ENCODE assay signal across 8 cellular contexts in genomic region chr20:33719277-33719988, GRCh38. TPM values are rescaled to one million over a fixed set of nuclear protein-coding genes. Genes with fewer than 3 reads are reported as not detected.
A peak's percentile ranks its signal among the peaks of the same experiment; 100 is the strongest.
DNase-seq lines count a peak whose midpoint lies in the region; ATAC-seq and TF ChIP-seq lines count a peak whose summit lies in the region.

No MANE protein-coding gene starts in this region.

- CTCF ChIA-PET in WTC11 (lab: Charles Lee), result interaction anchor here (0.6 to 4.0 kb wide), 11 partner anchors 11 to 303 kb away, joined by 3 to 19 read pairs (median 4); partner anchors contain the start of genes ACTL10 and ZNF341

- peaks cover 6% of the 10 kb centered on the region; the same call in 1 of the 2 replicates for H3K27me3 Mint-ChIP-seq in WTC11 (ENCODE audit: low read depth)

- H3K4me3 Mint-ChIP-seq in WTC11, result peak overlapping the region; percentile 70

- H3K9me3 ChIP-seq in iPS-15b (ENCODE audit: control insufficient read depth, insufficient read depth, low read length), result no peaks in the 10 kb centered on the region

- ATAC-seq in WTC11, result no peak
- peak; percentile 7 for ATAC-seq in stimulated activated naive CD8-positive, alpha-beta T cell treated with anti-CD3 and anti-CD28 coated beads, Interleukin-15, Interleukin-2, amounts not matched to agents 100 U/mL and 50 U/mL, for 24 hours
- ATAC-seq in esophagus mucosa, result no peak

- peak overlapping the region; percentile 90 for H3K4me3 ChIP-seq in iPS-15b (ENCODE audit: low read depth, low read length)

- H3K9me3 Mint-ChIP-seq in WTC11, result peaks cover 7% of the 10 kb centered on the region

- H3K27me3 ChIP-seq in iPS-15b (ENCODE audit: control insufficient read depth, insufficient read depth, low read length), result no peaks in the 10 kb centered on the region

- no peak for TF ChIP-seq CTCF in WTC11 (IDR thresholded peaks at IDR 0.05)

- DNase-seq in NCI-H146 (lab: John Stamatoyannopoulos, UW) (peak; percentile 34), NCI-H146 treated with DMSO at 0.1 percent for 48 hours (lab: John Stamatoyannopoulos, UW; ENCODE audit: unreplicated experiment) (no peak), WTC11 (ENCODE audit: low spot score) (no peak), amniotic stem cell (lab: John Stamatoyannopoulos, UW) (no peak), epidermal melanocyte (ENCODE audit: insufficient read length, low spot score) (no peak)
- peak; percentile 14 for DNase-seq in stimulated activated naive CD8-positive, alpha-beta T cell treated with anti-CD3 and anti-CD28 coated beads, Interleukin-15, Interleukin-2, amounts not matched to agents 100 U/mL and 50 U/mL, for 24 hours

- no peaks in the 10 kb centered on the region for H3K4me1 ChIP-seq in iPS-15b (ENCODE audit: control insufficient read depth, insufficient read depth, low read length)

- H3K27ac Mint-ChIP-seq in WTC11, result no peak overlapping the region

- no peak overlapping the region for H3K9ac ChIP-seq in iPS-15b (ENCODE audit: low read depth, low read length)

- no peaks in the 10 kb centered on the region for H3K36me3 ChIP-seq in iPS-15b (ENCODE audit: control insufficient read depth, insufficient read depth, low read length)

- peaks cover 2% of the 10 kb centered on the region; the same call in 1 of the 2 replicates for H3K36me3 Mint-ChIP-seq in WTC11

- peaks cover 4% of the 10 kb centered on the region for H3K4me1 Mint-ChIP-seq in WTC11

- POLR2A ChIA-PET in WTC11 (lab: Charles Lee), result interaction anchor here (1.0 to 1.7 kb wide), 3 partner anchors 13 to 230 kb away, joined by 3 to 4 read pairs (median 4); partner anchors contain the start of genes CBFA2T2 and ZNF341

TF ChIP-seq in WTC11, 78 proteins besides CTCF, POLR2A, EP300 and RAD21:
- TF ChIP-seq ZNF317 (CRISPR knock-in tag; IDR thresholded peaks at IDR 0.05; ENCODE audit: borderline replicate concordance, low read depth) (no peak), ZSCAN18 (CRISPR knock-in tag; IDR thresholded peaks at IDR 0.05) (no peak), OVOL2 (CRISPR knock-in tag; IDR thresholded peaks at IDR 0.05; ENCODE audit: borderline replicate concordance) (no peak), ELF4 (CRISPR knock-in tag; IDR thresholded peaks at IDR 0.05; ENCODE audit: low read depth) (no peak), ZNF121 (CRISPR knock-in tag; IDR thresholded peaks at IDR 0.05) (no peak), TEAD4 (CRISPR knock-in tag; IDR thresholded peaks at IDR 0.05) (no peak), USF2 (CRISPR knock-in tag; IDR thresholded peaks at IDR 0.05) (no peak), ZNF423 (CRISPR knock-in tag; IDR thresholded peaks at IDR 0.05) (no peak), NFATC4 (CRISPR knock-in tag; IDR thresholded peaks at IDR 0.05) (no peak), ARID4B (CRISPR knock-in tag; IDR thresholded peaks at IDR 0.05; ENCODE audit: borderline replicate concordance) (no peak), GTF2I (CRISPR knock-in tag; conservative IDR thresholded peaks at IDR 0.05) (no peak), FOXK1 (CRISPR knock-in tag; IDR thresholded peaks at IDR 0.05) (no peak)
- TF ChIP-seq, protein P1, sequence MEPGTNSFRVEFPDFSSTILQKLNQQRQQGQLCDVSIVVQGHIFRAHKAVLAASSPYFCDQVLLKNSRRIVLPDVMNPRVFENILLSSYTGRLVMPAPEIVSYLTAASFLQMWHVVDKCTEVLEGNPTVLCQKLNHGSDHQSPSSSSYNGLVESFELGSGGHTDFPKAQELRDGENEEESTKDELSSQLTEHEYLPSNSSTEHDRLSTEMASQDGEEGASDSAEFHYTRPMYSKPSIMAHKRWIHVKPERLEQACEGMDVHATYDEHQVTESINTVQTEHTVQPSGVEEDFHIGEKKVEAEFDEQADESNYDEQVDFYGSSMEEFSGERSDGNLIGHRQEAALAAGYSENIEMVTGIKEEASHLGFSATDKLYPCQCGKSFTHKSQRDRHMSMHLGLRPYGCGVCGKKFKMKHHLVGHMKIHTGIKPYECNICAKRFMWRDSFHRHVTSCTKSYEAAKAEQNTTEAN (CRISPR knock-in tag; IDR thresholded peaks at IDR 0.05), result no peak
- TF ChIP-seq, protein P2, sequence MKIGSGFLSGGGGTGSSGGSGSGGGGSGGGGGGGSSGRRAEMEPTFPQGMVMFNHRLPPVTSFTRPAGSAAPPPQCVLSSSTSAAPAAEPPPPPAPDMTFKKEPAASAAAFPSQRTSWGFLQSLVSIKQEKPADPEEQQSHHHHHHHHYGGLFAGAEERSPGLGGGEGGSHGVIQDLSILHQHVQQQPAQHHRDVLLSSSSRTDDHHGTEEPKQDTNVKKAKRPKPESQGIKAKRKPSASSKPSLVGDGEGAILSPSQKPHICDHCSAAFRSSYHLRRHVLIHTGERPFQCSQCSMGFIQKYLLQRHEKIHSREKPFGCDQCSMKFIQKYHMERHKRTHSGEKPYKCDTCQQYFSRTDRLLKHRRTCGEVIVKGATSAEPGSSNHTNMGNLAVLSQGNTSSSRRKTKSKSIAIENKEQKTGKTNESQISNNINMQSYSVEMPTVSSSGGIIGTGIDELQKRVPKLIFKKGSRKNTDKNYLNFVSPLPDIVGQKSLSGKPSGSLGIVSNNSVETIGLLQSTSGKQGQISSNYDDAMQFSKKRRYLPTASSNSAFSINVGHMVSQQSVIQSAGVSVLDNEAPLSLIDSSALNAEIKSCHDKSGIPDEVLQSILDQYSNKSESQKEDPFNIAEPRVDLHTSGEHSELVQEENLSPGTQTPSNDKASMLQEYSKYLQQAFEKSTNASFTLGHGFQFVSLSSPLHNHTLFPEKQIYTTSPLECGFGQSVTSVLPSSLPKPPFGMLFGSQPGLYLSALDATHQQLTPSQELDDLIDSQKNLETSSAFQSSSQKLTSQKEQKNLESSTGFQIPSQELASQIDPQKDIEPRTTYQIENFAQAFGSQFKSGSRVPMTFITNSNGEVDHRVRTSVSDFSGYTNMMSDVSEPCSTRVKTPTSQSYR (CRISPR knock-in tag; IDR thresholded peaks at IDR 0.05), result no peak

RNA-seq across cellular contexts. Expression of gene PXMP4, which starts 0.7 kb away (rescaled TPM):
- total RNA-seq in WTC11 (2021) (3.3 to 6.0 TPM (median 5.8 TPM) in 3 replicates), esophagus mucosa (9.6 TPM)

RNA-seq across cellular contexts. Expression of gene ZNF341, which starts 12.4 kb away (rescaled TPM):
- total RNA-seq in WTC11 (2021) (7.8 to 9.6 TPM (median 8.0 TPM) in 3 replicates), esophagus mucosa (1.6 TPM)

RNA-seq across cellular contexts. Expression of gene E2F1, which starts 33.2 kb away (rescaled TPM):
- total RNA-seq in WTC11 (2021) (34.2 to 44.2 TPM (median 34.5 TPM) in 3 replicates), esophagus mucosa (3.7 TPM)

RNA-seq across cellular contexts. Expression of gene NECAB3, which starts 45.2 kb away (rescaled TPM):
- total RNA-seq in WTC11 (2021) (29.3 to 38.0 TPM (median 29.7 TPM) in 3 replicates), esophagus mucosa (8.0 TPM)

RNA-seq across cellular contexts. Expression of gene ACTL10, which starts 52.7 kb away (rescaled TPM):
- 1.3 to 1.9 TPM (median 1.5 TPM) in 3 replicates for total RNA-seq in WTC11 (2021)
- total RNA-seq in esophagus mucosa, result 2.0 TPM

Comparison
In these comparisons a context has a peak if more than half of its experiments do, and no peak if none do; other contexts are left out.
1. DNase-seq: peak in NCI-H146 (single experiment) and stimulated activated naive CD8-positive, alpha-beta T cell treated with anti-CD3 and anti-CD28 coated beads, Interleukin-15, Interleukin-2, amounts not matched to agents 100 U/mL and 50 U/mL, for 24 hours (single experiment); none in NCI-H146 treated with DMSO at 0.1 percent for 48 hours (single experiment), WTC11 (single experiment), amniotic stem cell (single experiment) and epidermal melanocyte (single experiment).